ENCODE assay signal across 15 cellular contexts in genomic region chr19:32611161-32611560, GRCh38.
"Had no signal": no experiment of that assay in that cellular context is flagged by ENCODE, and none has a peak within 500 bp of the region (broad histone marks: within the 10 kb centered on the region; RNA-seq: fewer than 3 reads in every experiment).

No MANE protein-coding gene starts in this region.

- H3K27ac ChIP-seq: esophagus squamous epithelium, neutrophil, tibial artery, vagina had no signal

- ATAC-seq: activated CD8-positive, alpha-beta memory T cell treated with anti-CD3 and anti-CD28 coated beads, Interleukin-2, amount 10 ng/mL, durations not matched to agents 7 days and 5 days; natural killer cell; WTC11 had no signal

- H3K4me3 Mint-ChIP-seq: activated CD4-positive, alpha-beta memory T cell treated with anti-CD3 and anti-CD28 coated beads, Interleukin-2, amount 10 ng/mL, durations not matched to agents 7 days and 5 days; activated CD8-positive, alpha-beta memory T cell treated with anti-CD3 and anti-CD28 coated beads, Interleukin-2, amount 10 ng/mL, durations not matched to agents 7 days and 5 days; activated naive CD8-positive, alpha-beta T cell treated with anti-CD3 and anti-CD28 coated beads, Interleukin-2, amount 10 ng/mL, durations not matched to agents 7 days and 5 days; memory B cell; natural killer cell; WTC11 had no signal

- H3K4me3 ChIP-seq: esophagus squamous epithelium, tibial artery, vagina had no signal

- H3K4me1 ChIP-seq: esophagus squamous epithelium, tibial artery, vagina had no signal

- H3K27me3 Mint-ChIP-seq: activated CD4-positive, alpha-beta memory T cell treated with anti-CD3 and anti-CD28 coated beads, Interleukin-2, amount 10 ng/mL, durations not matched to agents 7 days and 5 days; activated CD8-positive, alpha-beta memory T cell treated with anti-CD3 and anti-CD28 coated beads, Interleukin-2, amount 10 ng/mL, durations not matched to agents 7 days and 5 days; activated naive CD8-positive, alpha-beta T cell treated with anti-CD3 and anti-CD28 coated beads, Interleukin-2, amount 10 ng/mL, durations not matched to agents 7 days and 5 days; memory B cell had no signal

- DNase-seq: activated CD4-positive, alpha-beta memory T cell treated with anti-CD3 and anti-CD28 coated beads, Interleukin-2, amount 10 ng/mL, durations not matched to agents 7 days and 5 days; activated CD4-positive, alpha-beta T cell treated with anti-CD3 and anti-CD28 coated beads for 48 hours; activated CD8-positive, alpha-beta memory T cell treated with anti-CD3 and anti-CD28 coated beads, Interleukin-2, amount 10 ng/mL, durations not matched to agents 7 days and 5 days; activated naive CD8-positive, alpha-beta T cell treated with anti-CD3 and anti-CD28 coated beads, Interleukin-2, amount 10 ng/mL, durations not matched to agents 7 days and 5 days; dermis blood vessel endothelial cell; effector memory CD4-positive, alpha-beta T cell; esophagus squamous epithelium; natural killer cell; stimulated activated CD4-positive, alpha-beta T cell treated with anti-CD3 and anti-CD28 coated beads, Interleukin-2, amount 100 ng/mL, for 24 hours; stimulated activated naive CD4-positive, alpha-beta T cell treated with Interleukin-2 at 50 U/mL for 16 hours; tibial artery had no signal

- H3K9me3 ChIP-seq: esophagus squamous epithelium, neutrophil, tibial artery, vagina had no signal

- H3K27me3 ChIP-seq: esophagus squamous epithelium, neutrophil, tibial artery, vagina had no signal

- H3K27ac Mint-ChIP-seq: activated CD4-positive, alpha-beta memory T cell treated with anti-CD3 and anti-CD28 coated beads, Interleukin-2, amount 10 ng/mL, durations not matched to agents 7 days and 5 days; activated CD8-positive, alpha-beta memory T cell treated with anti-CD3 and anti-CD28 coated beads, Interleukin-2, amount 10 ng/mL, durations not matched to agents 7 days and 5 days; activated naive CD8-positive, alpha-beta T cell treated with anti-CD3 and anti-CD28 coated beads, Interleukin-2, amount 10 ng/mL, durations not matched to agents 7 days and 5 days; memory B cell; natural killer cell; WTC11 had no signal

- H3K36me3 Mint-ChIP-seq: natural killer cell had no signal

- H3K4me1 Mint-ChIP-seq: activated CD4-positive, alpha-beta memory T cell treated with anti-CD3 and anti-CD28 coated beads, Interleukin-2, amount 10 ng/mL, durations not matched to agents 7 days and 5 days; activated CD8-positive, alpha-beta memory T cell treated with anti-CD3 and anti-CD28 coated beads, Interleukin-2, amount 10 ng/mL, durations not matched to agents 7 days and 5 days; activated naive CD8-positive, alpha-beta T cell treated with anti-CD3 and anti-CD28 coated beads, Interleukin-2, amount 10 ng/mL, durations not matched to agents 7 days and 5 days; memory B cell; WTC11 had no signal

- H3K9me3 Mint-ChIP-seq: activated CD4-positive, alpha-beta memory T cell treated with anti-CD3 and anti-CD28 coated beads, Interleukin-2, amount 10 ng/mL, durations not matched to agents 7 days and 5 days; memory B cell; natural killer cell had no signal
